Comparison of ENCODE assay signal across 8 cellular contexts in the genomic region with DNA sequence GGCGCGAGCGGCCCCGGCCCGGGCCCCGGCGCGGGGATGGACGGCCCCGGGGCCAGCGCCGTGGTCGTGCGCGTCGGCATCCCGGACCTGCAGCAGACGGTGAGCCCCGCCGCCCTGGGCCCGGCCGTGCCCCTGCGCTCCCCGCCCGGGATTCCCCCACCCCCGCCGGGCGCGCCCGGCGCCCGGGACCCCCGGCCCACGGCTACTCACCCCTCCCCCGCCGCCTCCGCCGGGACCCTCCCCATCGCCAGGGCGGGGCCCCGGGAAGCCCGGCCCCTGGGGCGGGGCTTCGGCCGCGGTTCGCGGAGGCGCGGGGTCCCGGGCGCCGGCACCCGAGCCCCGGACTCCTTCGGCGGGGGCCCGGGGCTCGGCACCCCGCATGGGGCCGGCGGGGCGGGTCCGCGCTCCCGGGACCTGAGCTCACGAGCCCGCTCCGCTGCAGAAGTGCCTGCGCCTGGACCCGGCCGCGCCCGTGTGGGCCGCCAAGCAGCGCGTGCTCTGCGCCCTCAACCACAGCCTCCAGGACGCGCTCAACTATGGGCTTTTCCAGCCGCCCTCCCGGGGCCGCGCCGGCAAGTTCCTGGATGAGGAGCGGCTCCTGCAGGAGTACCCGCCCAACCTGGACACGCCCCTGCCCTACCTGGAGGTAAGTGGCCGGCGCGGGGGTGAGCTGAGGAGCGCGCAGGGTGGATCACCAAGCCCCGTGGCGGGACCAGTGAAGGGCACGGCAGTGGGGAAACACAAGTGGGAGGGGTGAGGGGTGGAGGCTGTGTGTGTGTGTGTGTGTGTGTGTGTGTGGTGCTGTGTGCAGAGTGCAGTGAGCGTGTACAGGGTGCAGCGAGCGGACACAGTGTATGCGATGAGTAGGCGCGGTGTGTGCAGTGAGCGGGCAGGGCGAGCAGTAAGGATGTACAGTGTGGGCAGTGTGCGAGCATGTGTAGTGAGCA. TPM values are rescaled to one million over a fixed set of nuclear protein-coding genes. Genes with fewer than 3 reads are reported as not detected.
A peak's percentile ranks its signal among the peaks of the same experiment; 100 is the strongest.
DNase-seq lines count a peak whose midpoint lies in the region; ATAC-seq, FAIRE-seq and TF ChIP-seq lines count a peak whose summit lies in the region.

No MANE protein-coding gene starts in this region.

- ATAC-seq in GM19023 (IDR thresholded peaks at IDR 0.05; ENCODE audit: unreplicated experiment), result no peak
- ATAC-seq in HG03565 (IDR thresholded peaks at IDR 0.05; ENCODE audit: unreplicated experiment), result no peak

- intact Hi-C loops in posterior vena cava (cut with DNase I), result no loop called here

- TF ChIP-seq CTCF in C4-2B (conservative IDR thresholded peaks at IDR 0.05), result no peak

- FAIRE-seq in frontal cortex (lab: Jason Lieb, UNC), result no peak

- peak; percentile 20 for DNase-seq in HT-29 (ENCODE audit: low spot score)
- DNase-seq in activated CD4-positive, alpha-beta T cell treated with anti-CD3 and anti-CD28 coated beads, Interleukin-2, amount 50 U/mL, for 48 hours, result peak; percentile 14 to 23
- peak; percentile 70 to 71 for DNase-seq in frontal cortex (ENCODE audit: low spot score in 2 of 2)
- peak; percentile 78 for DNase-seq in posterior vena cava (ENCODE audit: low spot score)
- no peak for DNase-seq in SIG-M5 treated with dmso at 0.1 percent for 504 hours (lab: John Stamatoyannopoulos, UW; ENCODE audit: unreplicated experiment)

- H3K27ac ChIP-seq in C4-2B, result peak overlapping the region; percentile 20; the same call in 1 of the 2 replicates

RNA-seq across cellular contexts. Expression of a gene that starts 2.3 kb away (rescaled TPM):
- total RNA-seq in HT-29 (2014; rRNA removed; shearing (Covaris generic)), result not detected in 2 replicates
- total RNA-seq in frontal cortex (4.1 TPM), posterior vena cava (10 to 100 TPM; 24.2 to 34.4 TPM)

RNA-seq across cellular contexts. Expression of a gene that starts 46.9 kb away (rescaled TPM):
- total RNA-seq in HT-29 (2014; rRNA removed; shearing (Covaris generic)), result 11.4 and 16.6 TPM in 2 replicates
- total RNA-seq in frontal cortex (4.5 TPM), posterior vena cava (10 to 100 TPM; 21.8 to 29.4 TPM)
